ENCODE assay signal across 8 cellular contexts in genomic region chr16:1342526-1343427, GRCh38. TPM values are rescaled to one million over a fixed set of nuclear protein-coding genes. Genes with fewer than 3 reads are reported as not detected.
DNase-seq lines count a peak whose midpoint lies in the region; ATAC-seq, FAIRE-seq and TF ChIP-seq lines count a peak whose summit lies in the region.

No MANE protein-coding gene starts in this region.

- in situ Hi-C loops in HepG2 (cut with HindIII; ENCODE audit: extremely low pct_ligation_motif_present, low pct_unique_long_range_greater_than_20kb) = no loop called here

- peak; percentile 93 for DNase-seq in CD1c-positive myeloid dendritic cell (ENCODE audit: extremely low spot score)
- DNase-seq in NCI-H524 (lab: John Stamatoyannopoulos, UW) = peak; percentile 98 to 100
- peak; percentile 96 for DNase-seq in activated CD4-positive, alpha-beta T cell treated with anti-CD3 and anti-CD28 coated beads for 36 hours
- peak; percentile 85 for DNase-seq in coronary artery (ENCODE audit: low spot score)
- DNase-seq in HepG2 (ENCODE audit: low spot score) = peak; percentile 96
- DNase-seq in stimulated activated CD4-positive, alpha-beta T cell treated with anti-CD3 and anti-CD28 coated beads, Interleukin-4, amount 100 ng/mL, for 4 hours = peak; percentile 84 to 93

- no peak overlapping the region for H2AFZ ChIP-seq in HepG2 (ENCODE audit: low read length)

- H3K36me3 Mint-ChIP-seq in activated CD4-positive, alpha-beta T cell treated with anti-CD3 and anti-CD28 coated beads for 36 hours (ENCODE audit: low read depth) = no peaks in the 10 kb centered on the region

- peaks cover 4 to 29% of the 10 kb centered on the region in 2 experiments; a peak in 3 of 5 replicates for H3K27me3 ChIP-seq in HepG2 (ENCODE audit: control insufficient read depth in 1 of 2, insufficient read depth in 2 of 2, low read length in 2 of 2)

- no TSS peak for BruUV-seq in HepG2 (replicated peaks; lab: Mats Ljungman, UMichigan)

- no peak for TF ChIP-seq POLR2A in HepG2 (IDR thresholded peaks at IDR 0.05; ENCODE audit: insufficient read depth in 1 of 2, low read depth in 2 of 2, low read length in 2 of 2)

- peak overlapping the region; percentile 99 for H3K4me2 ChIP-seq in HepG2 (ENCODE audit: low read depth, low read length)

- H3K9me3 Mint-ChIP-seq in activated CD4-positive, alpha-beta T cell treated with anti-CD3 and anti-CD28 coated beads for 36 hours (ENCODE audit: low read depth) = no peaks in the 10 kb centered on the region

- no peaks in the 10 kb centered on the region for H3K79me2 ChIP-seq in HepG2 (ENCODE audit: insufficient read depth, low read length)

- TF ChIP-seq EP300 in HepG2 (IDR thresholded peaks at IDR 0.05; ENCODE audit: low read depth in 2 of 2, low read length in 2 of 2) (no peak), HepG2 (CRISPR knock-in tag; IDR thresholded peaks at IDR 0.05; ENCODE audit: borderline replicate concordance) (no peak)

- CTCF ChIA-PET in activated CD4-positive, alpha-beta T cell treated with anti-CD3 and anti-CD28 coated beads for 36 hours (lab: Charles Lee) = interaction anchor here (0.8 to 1.1 kb wide), 3 partner anchors 12 to 18 kb away, joined by 3 to 4 read pairs (median 4); no protein-coding TSS in a partner anchor
- CTCF ChIA-PET in HepG2 (lab: Yijun Ruan, JAX; ENCODE audit: low intra/inter-chr PET ratio, low total read pairs) = no interaction called here

- peak; percentile 82 for ATAC-seq in GM19397 (IDR thresholded peaks at IDR 0.05; ENCODE audit: unreplicated experiment)
- ATAC-seq in HG03520 (IDR thresholded peaks at IDR 0.05; ENCODE audit: unreplicated experiment) = peak; percentile 79
- peak; percentile 98 for ATAC-seq in activated CD4-positive, alpha-beta T cell treated with anti-CD3 and anti-CD28 coated beads for 36 hours
- peak; percentile 93 for ATAC-seq in HepG2

- H3K27me3 Mint-ChIP-seq in activated CD4-positive, alpha-beta T cell treated with anti-CD3 and anti-CD28 coated beads for 36 hours = no peaks in the 10 kb centered on the region

- intact Hi-C loops in activated CD4-positive, alpha-beta T cell treated with anti-CD3 and anti-CD28 coated beads for 36 hours (cut with DNase I, micrococcal nuclease) = loop anchor here (1.0 to 10.0 kb wide), 7 partner anchors 9 to 602 kb away; partner anchors contain the start of genes UQCC4 (in 2 of the 2), BAIAP3 (in 1 of the 2), GNPTG (in 1 of the 2) and MSRB1 (in 1 of the 2)
- intact Hi-C loops in HepG2 (cut with micrococcal nuclease; ENCODE audit: unreplicated experiment) = no loop called here

- POLR2A ChIA-PET in activated CD4-positive, alpha-beta T cell treated with anti-CD3 and anti-CD28 coated beads for 36 hours (lab: Charles Lee) = interaction anchor here (0.6 kb wide), 2 partner anchors 13 to 247 kb away, joined by 3 to 5 read pairs; no protein-coding TSS in a partner anchor
- POLR2A ChIA-PET in HepG2 (lab: Yijun Ruan, JAX) = interaction anchor here (0.6 to 2.3 kb wide), 8 partner anchors 11 to 169 kb away, joined by 3 to 25 read pairs (median 4); partner anchors contain the start of genes BAIAP3, UBE2I and UQCC4

- H3K27ac Mint-ChIP-seq in activated CD4-positive, alpha-beta T cell treated with anti-CD3 and anti-CD28 coated beads for 36 hours = no peak overlapping the region

- peak overlapping the region; percentile 47 for H3K4me3 Mint-ChIP-seq in activated CD4-positive, alpha-beta T cell treated with anti-CD3 and anti-CD28 coated beads for 36 hours

- peaks cover 19% of the 10 kb centered on the region for H3K4me1 ChIP-seq in HepG2 (ENCODE audit: insufficient read depth, low read length)

- no peaks in the 10 kb centered on the region; a peak in 1 of 5 replicates for H3K36me3 ChIP-seq in HepG2 (replicated peaks in 1 of 2; ENCODE audit: control insufficient read depth in 1 of 2, insufficient read depth in 2 of 2, low read length in 2 of 2)

- TF ChIP-seq CTCF in coronary artery (IDR thresholded peaks at IDR 0.05) (no peak), HepG2 (CRISPR knock-in tag; IDR thresholded peaks at IDR 0.05) (0 out of 2 replicates have a peak, but pooled peaks have one; percentile 10)

- peaks cover 17% of the 10 kb centered on the region for H3K4me1 Mint-ChIP-seq in activated CD4-positive, alpha-beta T cell treated with anti-CD3 and anti-CD28 coated beads for 36 hours

- TF ChIP-seq RAD21 in HepG2 (CRISPR knock-in tag; IDR thresholded peaks at IDR 0.05) = no peak

- 2% methylated on average over 26 of the region's 49 CpGs for WGBS in HepG2 (ENCODE audit: low lambda C conversion rate)

- no peaks in the 10 kb centered on the region for H4K20me1 ChIP-seq in HepG2 (ENCODE audit: insufficient read depth, low read length)

- H3K4me3 ChIP-seq in coronary artery (peak overlapping the region; percentile 53), HepG2 (replicated peaks in 1 of 3; ENCODE audit: insufficient read depth in 1 of 3, low read depth in 2 of 3, low read length in 3 of 3) (peak overlapping the region; percentile 60 to 87 (median 71))

- H3K9ac ChIP-seq in HepG2 (ENCODE audit: insufficient read depth, low read depth, low read length) = peak overlapping the region; percentile 57

- no peaks in the 10 kb centered on the region for H3K9me3 ChIP-seq in HepG2 (ENCODE audit: low read length)

- FAIRE-seq in HepG2 (lab: Jason Lieb, UNC) = peak; percentile 93

- H3K27ac ChIP-seq in coronary artery = no peak overlapping the region
- H3K27ac ChIP-seq in HepG2 (ENCODE audit: extremely low read length, insufficient read depth, low read length) = no peak overlapping the region

RNA-seq across cellular contexts. Expression of gene TSR3, which starts 8.9 kb away (rescaled TPM):
- total RNA-seq in activated CD4-positive, alpha-beta T cell treated with anti-CD3 and anti-CD28 coated beads for 36 hours = 10 to 100 TPM; 37.6 to 58.7 TPM
- total RNA-seq in HepG2 (2016; rRNA removed; fragmentation: Illumina TruSeq; extraction: Trizol) = 45.1 and 51.0 TPM in 2 replicates
- total RNA-seq in HepG2 (2016; cell fraction: cytosol; rRNA removed; fragmentation: Illumina TruSeq; extraction: Trizol; ENCODE audit: low read depth) = 118 and 125 TPM in 2 replicates
- 49.3 and 52.7 TPM in 2 replicates for total RNA-seq in HepG2 (2016; cell fraction: insoluble cytoplasmic fraction; rRNA removed; fragmentation: Illumina TruSeq; extraction: Trizol)
- total RNA-seq in HepG2 (2016; cell fraction: membrane; rRNA removed; fragmentation: Illumina TruSeq; extraction: Trizol) = 124 and 132 TPM in 2 replicates
- 18.2 and 27.2 TPM in 2 replicates for total RNA-seq in HepG2 (2016; cell fraction: nucleus; rRNA removed; fragmentation: Illumina TruSeq; extraction: Trizol)
- 24.2 and 26.2 TPM in 2 replicates for polyA plus RNA-seq in HepG2 (2011; rRNA removed)
- polyA plus RNA-seq in HepG2 (2011; cell fraction: cytosol; rRNA removed) = 32.0 and 45.5 TPM in 2 replicates
- polyA plus RNA-seq in HepG2 (2011; cell fraction: nucleus; rRNA removed) = 19.0 and 20.6 TPM in 2 replicates
- 21.4 TPM in 2 replicates for polyA plus RNA-seq in HepG2 (2012)
- polyA plus RNA-seq in HepG2 (2016; cell fraction: cytosol; fragmentation: Illumina TruSeq; extraction: Trizol; ENCODE audit: low read depth) = 132 and 144 TPM in 2 replicates
- polyA plus RNA-seq in HepG2 (2016; cell fraction: insoluble cytoplasmic fraction; fragmentation: Illumina TruSeq; extraction: Trizol; ENCODE audit: low read depth) = 51.4 and 56.6 TPM in 2 replicates
- polyA plus RNA-seq in HepG2 (2016; cell fraction: membrane; fragmentation: Illumina TruSeq; extraction: Trizol; ENCODE audit: low read depth) = 124 TPM in 2 replicates
- 43.7 and 46.5 TPM in 2 replicates for polyA plus RNA-seq in HepG2 (2016; cell fraction: nucleus; fragmentation: Illumina TruSeq; extraction: Trizol; ENCODE audit: insufficient read depth, low read depth)
- polyA minus RNA-seq in HepG2 (2011; rRNA and poly(A)+ RNA removed; ENCODE audit: low replicate concordance) = 32.8 and 34.9 TPM in 2 replicates
- polyA minus RNA-seq in HepG2 (2011; cell fraction: cytosol; rRNA and poly(A)+ RNA removed) = 14.0 and 21.0 TPM in 2 replicates
- polyA minus RNA-seq in HepG2 (2011; cell fraction: nucleus; rRNA and poly(A)+ RNA removed) = 6.6 and 7.2 TPM in 2 replicates

RNA-seq across cellular contexts. Expression of gene GNPTG, which starts 9.0 kb away (rescaled TPM):
- 10 to 100 TPM; 16.3 to 17.4 TPM for total RNA-seq in activated CD4-positive, alpha-beta T cell treated with anti-CD3 and anti-CD28 coated beads for 36 hours
- total RNA-seq in HepG2 (2016; rRNA removed; fragmentation: Illumina TruSeq; extraction: Trizol) = 8.8 and 22.7 TPM in 2 replicates
- 8.5 and 9.4 TPM in 2 replicates for total RNA-seq in HepG2 (2016; cell fraction: cytosol; rRNA removed; fragmentation: Illumina TruSeq; extraction: Trizol; ENCODE audit: low read depth)
- total RNA-seq in HepG2 (2016; cell fraction: insoluble cytoplasmic fraction; rRNA removed; fragmentation: Illumina TruSeq; extraction: Trizol) = 7.2 and 22.9 TPM in 2 replicates
- 11.3 and 14.3 TPM in 2 replicates for total RNA-seq in HepG2 (2016; cell fraction: membrane; rRNA removed; fragmentation: Illumina TruSeq; extraction: Trizol)
- 18.3 and 21.7 TPM in 2 replicates for total RNA-seq in HepG2 (2016; cell fraction: nucleus; rRNA removed; fragmentation: Illumina TruSeq; extraction: Trizol)
- polyA plus RNA-seq in HepG2 (2011; rRNA removed) = 71.1 and 79.9 TPM in 2 replicates
- polyA plus RNA-seq in HepG2 (2011; cell fraction: cytosol; rRNA removed) = 54.7 and 81.5 TPM in 2 replicates
- polyA plus RNA-seq in HepG2 (2011; cell fraction: nucleus; rRNA removed) = 96.1 and 122 TPM in 2 replicates
- polyA plus RNA-seq in HepG2 (2012) = 23.4 and 23.5 TPM in 2 replicates
- 15.1 and 18.1 TPM in 2 replicates for polyA plus RNA-seq in HepG2 (2016; cell fraction: cytosol; fragmentation: Illumina TruSeq; extraction: Trizol; ENCODE audit: low read depth)
- 15.0 and 19.6 TPM in 2 replicates for polyA plus RNA-seq in HepG2 (2016; cell fraction: insoluble cytoplasmic fraction; fragmentation: Illumina TruSeq; extraction: Trizol; ENCODE audit: low read depth)
- 15.9 and 17.7 TPM in 2 replicates for polyA plus RNA-seq in HepG2 (2016; cell fraction: membrane; fragmentation: Illumina TruSeq; extraction: Trizol; ENCODE audit: low read depth)
- 81.4 and 87.5 TPM in 2 replicates for polyA plus RNA-seq in HepG2 (2016; cell fraction: nucleus; fragmentation: Illumina TruSeq; extraction: Trizol; ENCODE audit: insufficient read depth, low read depth)
- polyA minus RNA-seq in HepG2 (2011; rRNA and poly(A)+ RNA removed; ENCODE audit: low replicate concordance) = 35.8 and 59.3 TPM in 2 replicates
- 14.2 and 19.1 TPM in 2 replicates for polyA minus RNA-seq in HepG2 (2011; cell fraction: cytosol; rRNA and poly(A)+ RNA removed)
- 7.6 and 15.6 TPM in 2 replicates for polyA minus RNA-seq in HepG2 (2011; cell fraction: nucleus; rRNA and poly(A)+ RNA removed)

RNA-seq across cellular contexts. Expression of gene BAIAP3, which starts 9.3 kb away (rescaled TPM):
- 1 to 10 TPM in 1 of 2 experiments, under 1 TPM in 1; 0.57 to 1.0 TPM for total RNA-seq in activated CD4-positive, alpha-beta T cell treated with anti-CD3 and anti-CD28 coated beads for 36 hours
- total RNA-seq in HepG2 (2016; rRNA removed; fragmentation: Illumina TruSeq; extraction: Trizol) = 2.0 and 3.2 TPM in 2 replicates
- total RNA-seq in HepG2 (2016; cell fraction: cytosol; rRNA removed; fragmentation: Illumina TruSeq; extraction: Trizol; ENCODE audit: low read depth) = 0.40 and 0.79 TPM in 2 replicates
- 1.2 and 2.4 TPM in 2 replicates for total RNA-seq in HepG2 (2016; cell fraction: insoluble cytoplasmic fraction; rRNA removed; fragmentation: Illumina TruSeq; extraction: Trizol)
- 0.80 and 1.3 TPM in 2 replicates for total RNA-seq in HepG2 (2016; cell fraction: membrane; rRNA removed; fragmentation: Illumina TruSeq; extraction: Trizol)
- total RNA-seq in HepG2 (2016; cell fraction: nucleus; rRNA removed; fragmentation: Illumina TruSeq; extraction: Trizol) = 2.8 and 4.0 TPM in 2 replicates
- 5.7 and 9.1 TPM in 2 replicates for polyA plus RNA-seq in HepG2 (2011; rRNA removed)
- polyA plus RNA-seq in HepG2 (2011; cell fraction: cytosol; rRNA removed) = 2.2 and 2.3 TPM in 2 replicates
- 91.6 and 123 TPM in 2 replicates for polyA plus RNA-seq in HepG2 (2011; cell fraction: nucleus; rRNA removed)
- 3.7 and 4.3 TPM in 2 replicates for polyA plus RNA-seq in HepG2 (2012)
- polyA plus RNA-seq in HepG2 (2016; cell fraction: cytosol; fragmentation: Illumina TruSeq; extraction: Trizol; ENCODE audit: low read depth) = 0.31 and 0.35 TPM in 2 replicates
- 1.0 and 2.5 TPM in 2 replicates for polyA plus RNA-seq in HepG2 (2016; cell fraction: insoluble cytoplasmic fraction; fragmentation: Illumina TruSeq; extraction: Trizol; ENCODE audit: low read depth)
- 0.46 and 0.62 TPM in 2 replicates for polyA plus RNA-seq in HepG2 (2016; cell fraction: membrane; fragmentation: Illumina TruSeq; extraction: Trizol; ENCODE audit: low read depth)
- polyA plus RNA-seq in HepG2 (2016; cell fraction: nucleus; fragmentation: Illumina TruSeq; extraction: Trizol; ENCODE audit: insufficient read depth, low read depth) = 5.9 and 9.4 TPM in 2 replicates
- 0.40 and 7.9 TPM in 2 replicates for polyA minus RNA-seq in HepG2 (2011; rRNA and poly(A)+ RNA removed; ENCODE audit: low replicate concordance)
- polyA minus RNA-seq in HepG2 (2011; cell fraction: cytosol; rRNA and poly(A)+ RNA removed) = 2.1 and 2.6 TPM in 2 replicates
- 12.2 and 20.9 TPM in 2 replicates for polyA minus RNA-seq in HepG2 (2011; cell fraction: nucleus; rRNA and poly(A)+ RNA removed)

RNA-seq across cellular contexts. Expression of gene UBE2I, which starts 33.3 kb away (rescaled TPM):
- total RNA-seq in activated CD4-positive, alpha-beta T cell treated with anti-CD3 and anti-CD28 coated beads for 36 hours = 100 to 1,000 TPM; 251 to 358 TPM
- total RNA-seq in HepG2 (2016; rRNA removed; fragmentation: Illumina TruSeq; extraction: Trizol) = 75.8 and 87.9 TPM in 2 replicates
- total RNA-seq in HepG2 (2016; cell fraction: cytosol; rRNA removed; fragmentation: Illumina TruSeq; extraction: Trizol; ENCODE audit: low read depth) = 35.5 and 39.4 TPM in 2 replicates
- total RNA-seq in HepG2 (2016; cell fraction: insoluble cytoplasmic fraction; rRNA removed; fragmentation: Illumina TruSeq; extraction: Trizol) = 66.6 and 79.8 TPM in 2 replicates
- total RNA-seq in HepG2 (2016; cell fraction: membrane; rRNA removed; fragmentation: Illumina TruSeq; extraction: Trizol) = 55.4 and 63.3 TPM in 2 replicates
- 41.5 and 41.7 TPM in 2 replicates for total RNA-seq in HepG2 (2016; cell fraction: nucleus; rRNA removed; fragmentation: Illumina TruSeq; extraction: Trizol)
- 79.5 and 98.9 TPM in 2 replicates for polyA plus RNA-seq in HepG2 (2011; rRNA removed)
- polyA plus RNA-seq in HepG2 (2011; cell fraction: cytosol; rRNA removed) = 57.9 and 77.8 TPM in 2 replicates
- polyA plus RNA-seq in HepG2 (2011; cell fraction: nucleus; rRNA removed) = 115 and 128 TPM in 2 replicates
- 91.6 and 108 TPM in 2 replicates for polyA plus RNA-seq in HepG2 (2012)
- 94.9 and 118 TPM in 2 replicates for polyA plus RNA-seq in HepG2 (2016; cell fraction: cytosol; fragmentation: Illumina TruSeq; extraction: Trizol; ENCODE audit: low read depth)
- polyA plus RNA-seq in HepG2 (2016; cell fraction: insoluble cytoplasmic fraction; fragmentation: Illumina TruSeq; extraction: Trizol; ENCODE audit: low read depth) = 181 and 205 TPM in 2 replicates
- 118 and 119 TPM in 2 replicates for polyA plus RNA-seq in HepG2 (2016; cell fraction: membrane; fragmentation: Illumina TruSeq; extraction: Trizol; ENCODE audit: low read depth)
- polyA plus RNA-seq in HepG2 (2016; cell fraction: nucleus; fragmentation: Illumina TruSeq; extraction: Trizol; ENCODE audit: insufficient read depth, low read depth) = 163 and 194 TPM in 2 replicates
- 39.2 and 48.3 TPM in 2 replicates for polyA minus RNA-seq in HepG2 (2011; rRNA and poly(A)+ RNA removed; ENCODE audit: low replicate concordance)
- polyA minus RNA-seq in HepG2 (2011; cell fraction: cytosol; rRNA and poly(A)+ RNA removed) = 54.8 and 55.8 TPM in 2 replicates
- 63.8 and 72.6 TPM in 2 replicates for polyA minus RNA-seq in HepG2 (2011; cell fraction: nucleus; rRNA and poly(A)+ RNA removed)
